In the genomic region with DNA sequence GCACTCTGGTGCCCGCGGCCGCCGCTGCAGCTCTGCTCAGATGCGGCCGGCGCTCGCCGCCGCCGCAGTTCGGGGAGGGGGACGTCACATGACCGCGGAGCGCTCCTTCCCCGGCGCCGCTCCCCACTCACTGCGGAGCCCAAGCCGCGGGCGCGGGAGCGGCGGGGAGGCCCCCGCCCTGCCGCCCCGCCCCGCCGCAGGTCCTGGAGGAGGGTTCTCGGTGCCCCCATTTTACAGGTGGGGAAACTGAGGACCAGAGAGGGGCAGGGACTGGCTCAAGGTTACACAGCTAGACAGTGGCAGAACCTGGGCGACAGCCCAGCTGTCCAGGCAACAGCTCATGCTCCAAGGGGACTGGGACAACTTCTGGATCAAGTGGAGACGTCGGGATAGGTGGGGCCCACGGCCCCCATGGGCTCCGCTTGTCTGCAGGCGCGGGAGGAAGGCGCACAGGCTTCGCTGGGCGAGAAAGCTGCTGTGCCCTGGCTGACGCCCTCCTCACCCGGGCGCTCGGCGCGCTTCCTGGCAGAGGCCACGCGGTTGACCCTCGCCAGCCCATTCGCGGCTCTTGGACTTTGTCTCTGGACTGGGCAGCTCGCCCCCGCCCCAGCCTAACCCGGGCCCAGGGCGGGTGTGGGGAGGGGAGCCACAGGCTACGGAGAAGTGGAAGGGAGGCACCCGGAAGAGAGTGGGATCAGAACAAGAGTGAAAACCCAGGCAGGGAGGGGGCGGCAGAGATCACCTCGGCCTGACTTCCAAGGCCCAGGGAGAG, we compare ENCODE assay signal across 1 cellular context.
TF ChIP-seq lines count a peak whose summit lies in the region.

A gene (minus strand): TSS at position 71 of the 772 bp plus-strand sequence. CDS start 49,325 bp downstream, outside the sequence.

TF ChIP-seq in K562, 482 proteins besides CTCF, POLR2A, EP300 and RAD21 (continued from another document and continues in another):
- TF ChIP-seq, protein P1, sequence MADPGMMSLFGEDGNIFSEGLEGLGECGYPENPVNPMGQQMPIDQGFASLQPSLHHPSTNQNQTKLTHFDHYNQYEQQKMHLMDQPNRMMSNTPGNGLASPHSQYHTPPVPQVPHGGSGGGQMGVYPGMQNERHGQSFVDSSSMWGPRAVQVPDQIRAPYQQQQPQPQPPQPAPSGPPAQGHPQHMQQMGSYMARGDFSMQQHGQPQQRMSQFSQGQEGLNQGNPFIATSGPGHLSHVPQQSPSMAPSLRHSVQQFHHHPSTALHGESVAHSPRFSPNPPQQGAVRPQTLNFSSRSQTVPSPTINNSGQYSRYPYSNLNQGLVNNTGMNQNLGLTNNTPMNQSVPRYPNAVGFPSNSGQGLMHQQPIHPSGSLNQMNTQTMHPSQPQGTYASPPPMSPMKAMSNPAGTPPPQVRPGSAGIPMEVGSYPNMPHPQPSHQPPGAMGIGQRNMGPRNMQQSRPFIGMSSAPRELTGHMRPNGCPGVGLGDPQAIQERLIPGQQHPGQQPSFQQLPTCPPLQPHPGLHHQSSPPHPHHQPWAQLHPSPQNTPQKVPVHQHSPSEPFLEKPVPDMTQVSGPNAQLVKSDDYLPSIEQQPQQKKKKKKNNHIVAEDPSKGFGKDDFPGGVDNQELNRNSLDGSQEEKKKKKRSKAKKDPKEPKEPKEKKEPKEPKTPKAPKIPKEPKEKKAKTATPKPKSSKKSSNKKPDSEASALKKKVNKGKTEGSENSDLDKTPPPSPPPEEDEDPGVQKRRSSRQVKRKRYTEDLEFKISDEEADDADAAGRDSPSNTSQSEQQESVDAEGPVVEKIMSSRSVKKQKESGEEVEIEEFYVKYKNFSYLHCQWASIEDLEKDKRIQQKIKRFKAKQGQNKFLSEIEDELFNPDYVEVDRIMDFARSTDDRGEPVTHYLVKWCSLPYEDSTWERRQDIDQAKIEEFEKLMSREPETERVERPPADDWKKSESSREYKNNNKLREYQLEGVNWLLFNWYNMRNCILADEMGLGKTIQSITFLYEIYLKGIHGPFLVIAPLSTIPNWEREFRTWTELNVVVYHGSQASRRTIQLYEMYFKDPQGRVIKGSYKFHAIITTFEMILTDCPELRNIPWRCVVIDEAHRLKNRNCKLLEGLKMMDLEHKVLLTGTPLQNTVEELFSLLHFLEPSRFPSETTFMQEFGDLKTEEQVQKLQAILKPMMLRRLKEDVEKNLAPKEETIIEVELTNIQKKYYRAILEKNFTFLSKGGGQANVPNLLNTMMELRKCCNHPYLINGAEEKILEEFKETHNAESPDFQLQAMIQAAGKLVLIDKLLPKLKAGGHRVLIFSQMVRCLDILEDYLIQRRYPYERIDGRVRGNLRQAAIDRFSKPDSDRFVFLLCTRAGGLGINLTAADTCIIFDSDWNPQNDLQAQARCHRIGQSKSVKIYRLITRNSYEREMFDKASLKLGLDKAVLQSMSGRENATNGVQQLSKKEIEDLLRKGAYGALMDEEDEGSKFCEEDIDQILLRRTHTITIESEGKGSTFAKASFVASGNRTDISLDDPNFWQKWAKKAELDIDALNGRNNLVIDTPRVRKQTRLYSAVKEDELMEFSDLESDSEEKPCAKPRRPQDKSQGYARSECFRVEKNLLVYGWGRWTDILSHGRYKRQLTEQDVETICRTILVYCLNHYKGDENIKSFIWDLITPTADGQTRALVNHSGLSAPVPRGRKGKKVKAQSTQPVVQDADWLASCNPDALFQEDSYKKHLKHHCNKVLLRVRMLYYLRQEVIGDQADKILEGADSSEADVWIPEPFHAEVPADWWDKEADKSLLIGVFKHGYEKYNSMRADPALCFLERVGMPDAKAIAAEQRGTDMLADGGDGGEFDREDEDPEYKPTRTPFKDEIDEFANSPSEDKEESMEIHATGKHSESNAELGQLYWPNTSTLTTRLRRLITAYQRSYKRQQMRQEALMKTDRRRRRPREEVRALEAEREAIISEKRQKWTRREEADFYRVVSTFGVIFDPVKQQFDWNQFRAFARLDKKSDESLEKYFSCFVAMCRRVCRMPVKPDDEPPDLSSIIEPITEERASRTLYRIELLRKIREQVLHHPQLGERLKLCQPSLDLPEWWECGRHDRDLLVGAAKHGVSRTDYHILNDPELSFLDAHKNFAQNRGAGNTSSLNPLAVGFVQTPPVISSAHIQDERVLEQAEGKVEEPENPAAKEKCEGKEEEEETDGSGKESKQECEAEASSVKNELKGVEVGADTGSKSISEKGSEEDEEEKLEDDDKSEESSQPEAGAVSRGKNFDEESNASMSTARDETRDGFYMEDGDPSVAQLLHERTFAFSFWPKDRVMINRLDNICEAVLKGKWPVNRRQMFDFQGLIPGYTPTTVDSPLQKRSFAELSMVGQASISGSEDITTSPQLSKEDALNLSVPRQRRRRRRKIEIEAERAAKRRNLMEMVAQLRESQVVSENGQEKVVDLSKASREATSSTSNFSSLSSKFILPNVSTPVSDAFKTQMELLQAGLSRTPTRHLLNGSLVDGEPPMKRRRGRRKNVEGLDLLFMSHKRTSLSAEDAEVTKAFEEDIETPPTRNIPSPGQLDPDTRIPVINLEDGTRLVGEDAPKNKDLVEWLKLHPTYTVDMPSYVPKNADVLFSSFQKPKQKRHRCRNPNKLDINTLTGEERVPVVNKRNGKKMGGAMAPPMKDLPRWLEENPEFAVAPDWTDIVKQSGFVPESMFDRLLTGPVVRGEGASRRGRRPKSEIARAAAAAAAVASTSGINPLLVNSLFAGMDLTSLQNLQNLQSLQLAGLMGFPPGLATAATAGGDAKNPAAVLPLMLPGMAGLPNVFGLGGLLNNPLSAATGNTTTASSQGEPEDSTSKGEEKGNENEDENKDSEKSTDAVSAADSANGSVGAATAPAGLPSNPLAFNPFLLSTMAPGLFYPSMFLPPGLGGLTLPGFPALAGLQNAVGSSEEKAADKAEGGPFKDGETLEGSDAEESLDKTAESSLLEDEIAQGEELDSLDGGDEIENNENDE (IDR thresholded peaks at IDR 0.05; ENCODE audit: low read depth, low read length) = no peak
- TF ChIP-seq ZNF124 (CRISPR knock-in tag; IDR thresholded peaks at IDR 0.05) (no peak), ATF7 (IDR thresholded peaks at IDR 0.05) (peak; percentile 44), TOE1 (IDR thresholded peaks at IDR 0.05; ENCODE audit: borderline replicate concordance) (peak; percentile 80; the same call in 1 of the 2 replicates), TOE1 (CRISPR knock-in tag; IDR thresholded peaks at IDR 0.05; ENCODE audit: borderline replicate concordance, low read depth) (no peak), FOXP1 (CRISPR knock-in tag; IDR thresholded peaks at IDR 0.05) (no peak), ZNF551 (CRISPR knock-in tag; IDR thresholded peaks at IDR 0.05) (no peak), TBL1XR1 (IDR thresholded peaks at IDR 0.05; ENCODE audit: low read length in 2 of 2) (no peak), EHMT2 (IDR thresholded peaks at IDR 0.05) (no peak), ARID1B (IDR thresholded peaks at IDR 0.05) (0 out of 2 replicates have a peak, but pooled peaks have one; percentile 54), KDM1A (IDR thresholded peaks at IDR 0.05) (peak; percentile 91 to 94), EGR1 (conservative IDR thresholded peaks at IDR 0.05) (peak; percentile 81), HNRNPH1 (optimal IDR thresholded peaks at IDR 0.05; ENCODE audit: low read depth, low read length) (no peak), PHF21A (IDR thresholded peaks at IDR 0.05; ENCODE audit: borderline replicate concordance, low read depth) (no peak), POLR2AphosphoS2 (IDR thresholded peaks at IDR 0.05; ENCODE audit: low read length) (no peak), KLF13 (tag; IDR thresholded peaks at IDR 0.05; ENCODE audit: borderline replicate concordance, low read depth) (no peak), MCM7 (IDR thresholded peaks at IDR 0.05) (no peak), RCOR1 (IDR thresholded peaks at IDR 0.05; ENCODE audit: borderline replicate concordance in 1 of 2, low read depth in 2 of 2, low read length in 2 of 2) (peak; percentile 77 to 92), ZC3H4 (CRISPR knock-in tag; IDR thresholded peaks at IDR 0.05; ENCODE audit: borderline replicate concordance) (0 out of 2 replicates have a peak, but pooled peaks have one; percentile 24), PRPF4 (IDR thresholded peaks at IDR 0.05; ENCODE audit: insufficient read depth, low read depth, low read length, poor library complexity, severe bottlenecking) (no peak), NONO (IDR thresholded peaks at IDR 0.05; ENCODE audit: low read depth in 2 of 2, low read length in 1 of 2) (peak in 1 of 2 experiments; percentile 14; a peak in 2 of 4 replicates), L3MBTL2 (IDR thresholded peaks at IDR 0.05) (peak; percentile 72), CCAR2 (IDR thresholded peaks at IDR 0.05; ENCODE audit: low read depth, low read length) (no peak), MTA3 (IDR thresholded peaks at IDR 0.05; ENCODE audit: borderline replicate concordance) (peak; percentile 72; the same call in 1 of the 2 replicates), TAF7 (tag; IDR thresholded peaks at IDR 0.05) (no peak), PHF20 (IDR thresholded peaks at IDR 0.05; ENCODE audit: partially characterized antibody) (peak; percentile 16), MED1 (CRISPR knock-in tag; IDR thresholded peaks at IDR 0.05; ENCODE audit: borderline replicate concordance) (no peak), ZZZ3 (IDR thresholded peaks at IDR 0.05) (no peak), JUN (IDR thresholded peaks at IDR 0.05; ENCODE audit: borderline replicate concordance, low read depth, low read length) (no peak), JUN (CRISPR knock-in tag; IDR thresholded peaks at IDR 0.05; ENCODE audit: borderline replicate concordance) (0 out of 2 replicates have a peak, but pooled peaks have one; percentile 39), NEUROD1 (IDR thresholded peaks at IDR 0.05; ENCODE audit: borderline replicate concordance, low read depth, low read length, partially characterized antibody) (peak; percentile 25), NR2C2 (CRISPR knock-in tag; IDR thresholded peaks at IDR 0.05) (no peak), NR2C2 (tag; IDR thresholded peaks at IDR 0.05) (no peak), ZNF75A (CRISPR knock-in tag; IDR thresholded peaks at IDR 0.05) (no peak), HEY1 (CRISPR knock-in tag; IDR thresholded peaks at IDR 0.05; ENCODE audit: borderline replicate concordance) (no peak; the same call in 1 of the 2 replicates), ARID2 (IDR thresholded peaks at IDR 0.05) (0 out of 2 replicates have a peak, but pooled peaks have one; percentile 5), ZNF24 (IDR thresholded peaks at IDR 0.05) (no peak), ZNF174 (CRISPR knock-in tag; IDR thresholded peaks at IDR 0.05) (no peak), LARP7 (IDR thresholded peaks at IDR 0.05) (0 out of 2 replicates have a peak, but pooled peaks have one; percentile 28)
- TF ChIP-seq, protein P2, sequence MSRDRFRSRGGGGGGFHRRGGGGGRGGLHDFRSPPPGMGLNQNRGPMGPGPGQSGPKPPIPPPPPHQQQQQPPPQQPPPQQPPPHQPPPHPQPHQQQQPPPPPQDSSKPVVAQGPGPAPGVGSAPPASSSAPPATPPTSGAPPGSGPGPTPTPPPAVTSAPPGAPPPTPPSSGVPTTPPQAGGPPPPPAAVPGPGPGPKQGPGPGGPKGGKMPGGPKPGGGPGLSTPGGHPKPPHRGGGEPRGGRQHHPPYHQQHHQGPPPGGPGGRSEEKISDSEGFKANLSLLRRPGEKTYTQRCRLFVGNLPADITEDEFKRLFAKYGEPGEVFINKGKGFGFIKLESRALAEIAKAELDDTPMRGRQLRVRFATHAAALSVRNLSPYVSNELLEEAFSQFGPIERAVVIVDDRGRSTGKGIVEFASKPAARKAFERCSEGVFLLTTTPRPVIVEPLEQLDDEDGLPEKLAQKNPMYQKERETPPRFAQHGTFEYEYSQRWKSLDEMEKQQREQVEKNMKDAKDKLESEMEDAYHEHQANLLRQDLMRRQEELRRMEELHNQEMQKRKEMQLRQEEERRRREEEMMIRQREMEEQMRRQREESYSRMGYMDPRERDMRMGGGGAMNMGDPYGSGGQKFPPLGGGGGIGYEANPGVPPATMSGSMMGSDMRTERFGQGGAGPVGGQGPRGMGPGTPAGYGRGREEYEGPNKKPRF (IDR thresholded peaks at IDR 0.05; ENCODE audit: low read depth, low read length) = no peak
- TF ChIP-seq, protein P3, sequence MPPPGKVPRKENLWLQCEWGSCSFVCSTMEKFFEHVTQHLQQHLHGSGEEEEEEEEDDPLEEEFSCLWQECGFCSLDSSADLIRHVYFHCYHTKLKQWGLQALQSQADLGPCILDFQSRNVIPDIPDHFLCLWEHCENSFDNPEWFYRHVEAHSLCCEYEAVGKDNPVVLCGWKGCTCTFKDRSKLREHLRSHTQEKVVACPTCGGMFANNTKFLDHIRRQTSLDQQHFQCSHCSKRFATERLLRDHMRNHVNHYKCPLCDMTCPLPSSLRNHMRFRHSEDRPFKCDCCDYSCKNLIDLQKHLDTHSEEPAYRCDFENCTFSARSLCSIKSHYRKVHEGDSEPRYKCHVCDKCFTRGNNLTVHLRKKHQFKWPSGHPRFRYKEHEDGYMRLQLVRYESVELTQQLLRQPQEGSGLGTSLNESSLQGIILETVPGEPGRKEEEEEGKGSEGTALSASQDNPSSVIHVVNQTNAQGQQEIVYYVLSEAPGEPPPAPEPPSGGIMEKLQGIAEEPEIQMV (tag; conservative IDR thresholded peaks at IDR 0.05; ENCODE audit: low read depth) = no peak
- TF ChIP-seq, protein P4, sequence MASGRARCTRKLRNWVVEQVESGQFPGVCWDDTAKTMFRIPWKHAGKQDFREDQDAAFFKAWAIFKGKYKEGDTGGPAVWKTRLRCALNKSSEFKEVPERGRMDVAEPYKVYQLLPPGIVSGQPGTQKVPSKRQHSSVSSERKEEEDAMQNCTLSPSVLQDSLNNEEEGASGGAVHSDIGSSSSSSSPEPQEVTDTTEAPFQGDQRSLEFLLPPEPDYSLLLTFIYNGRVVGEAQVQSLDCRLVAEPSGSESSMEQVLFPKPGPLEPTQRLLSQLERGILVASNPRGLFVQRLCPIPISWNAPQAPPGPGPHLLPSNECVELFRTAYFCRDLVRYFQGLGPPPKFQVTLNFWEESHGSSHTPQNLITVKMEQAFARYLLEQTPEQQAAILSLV (tag; IDR thresholded peaks at IDR 0.05) = no peak
- TF ChIP-seq, protein P5, sequence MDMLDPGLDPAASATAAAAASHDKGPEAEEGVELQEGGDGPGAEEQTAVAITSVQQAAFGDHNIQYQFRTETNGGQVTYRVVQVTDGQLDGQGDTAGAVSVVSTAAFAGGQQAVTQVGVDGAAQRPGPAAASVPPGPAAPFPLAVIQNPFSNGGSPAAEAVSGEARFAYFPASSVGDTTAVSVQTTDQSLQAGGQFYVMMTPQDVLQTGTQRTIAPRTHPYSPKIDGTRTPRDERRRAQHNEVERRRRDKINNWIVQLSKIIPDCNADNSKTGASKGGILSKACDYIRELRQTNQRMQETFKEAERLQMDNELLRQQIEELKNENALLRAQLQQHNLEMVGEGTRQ (CRISPR knock-in tag; IDR thresholded peaks at IDR 0.05) = peak; percentile 90
- TF ChIP-seq, protein P6, sequence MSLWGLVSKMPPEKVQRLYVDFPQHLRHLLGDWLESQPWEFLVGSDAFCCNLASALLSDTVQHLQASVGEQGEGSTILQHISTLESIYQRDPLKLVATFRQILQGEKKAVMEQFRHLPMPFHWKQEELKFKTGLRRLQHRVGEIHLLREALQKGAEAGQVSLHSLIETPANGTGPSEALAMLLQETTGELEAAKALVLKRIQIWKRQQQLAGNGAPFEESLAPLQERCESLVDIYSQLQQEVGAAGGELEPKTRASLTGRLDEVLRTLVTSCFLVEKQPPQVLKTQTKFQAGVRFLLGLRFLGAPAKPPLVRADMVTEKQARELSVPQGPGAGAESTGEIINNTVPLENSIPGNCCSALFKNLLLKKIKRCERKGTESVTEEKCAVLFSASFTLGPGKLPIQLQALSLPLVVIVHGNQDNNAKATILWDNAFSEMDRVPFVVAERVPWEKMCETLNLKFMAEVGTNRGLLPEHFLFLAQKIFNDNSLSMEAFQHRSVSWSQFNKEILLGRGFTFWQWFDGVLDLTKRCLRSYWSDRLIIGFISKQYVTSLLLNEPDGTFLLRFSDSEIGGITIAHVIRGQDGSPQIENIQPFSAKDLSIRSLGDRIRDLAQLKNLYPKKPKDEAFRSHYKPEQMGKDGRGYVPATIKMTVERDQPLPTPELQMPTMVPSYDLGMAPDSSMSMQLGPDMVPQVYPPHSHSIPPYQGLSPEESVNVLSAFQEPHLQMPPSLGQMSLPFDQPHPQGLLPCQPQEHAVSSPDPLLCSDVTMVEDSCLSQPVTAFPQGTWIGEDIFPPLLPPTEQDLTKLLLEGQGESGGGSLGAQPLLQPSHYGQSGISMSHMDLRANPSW (CRISPR knock-in tag; IDR thresholded peaks at IDR 0.05) = no peak
